ENCODE assay signal across 1 cellular context in the genomic region with DNA sequence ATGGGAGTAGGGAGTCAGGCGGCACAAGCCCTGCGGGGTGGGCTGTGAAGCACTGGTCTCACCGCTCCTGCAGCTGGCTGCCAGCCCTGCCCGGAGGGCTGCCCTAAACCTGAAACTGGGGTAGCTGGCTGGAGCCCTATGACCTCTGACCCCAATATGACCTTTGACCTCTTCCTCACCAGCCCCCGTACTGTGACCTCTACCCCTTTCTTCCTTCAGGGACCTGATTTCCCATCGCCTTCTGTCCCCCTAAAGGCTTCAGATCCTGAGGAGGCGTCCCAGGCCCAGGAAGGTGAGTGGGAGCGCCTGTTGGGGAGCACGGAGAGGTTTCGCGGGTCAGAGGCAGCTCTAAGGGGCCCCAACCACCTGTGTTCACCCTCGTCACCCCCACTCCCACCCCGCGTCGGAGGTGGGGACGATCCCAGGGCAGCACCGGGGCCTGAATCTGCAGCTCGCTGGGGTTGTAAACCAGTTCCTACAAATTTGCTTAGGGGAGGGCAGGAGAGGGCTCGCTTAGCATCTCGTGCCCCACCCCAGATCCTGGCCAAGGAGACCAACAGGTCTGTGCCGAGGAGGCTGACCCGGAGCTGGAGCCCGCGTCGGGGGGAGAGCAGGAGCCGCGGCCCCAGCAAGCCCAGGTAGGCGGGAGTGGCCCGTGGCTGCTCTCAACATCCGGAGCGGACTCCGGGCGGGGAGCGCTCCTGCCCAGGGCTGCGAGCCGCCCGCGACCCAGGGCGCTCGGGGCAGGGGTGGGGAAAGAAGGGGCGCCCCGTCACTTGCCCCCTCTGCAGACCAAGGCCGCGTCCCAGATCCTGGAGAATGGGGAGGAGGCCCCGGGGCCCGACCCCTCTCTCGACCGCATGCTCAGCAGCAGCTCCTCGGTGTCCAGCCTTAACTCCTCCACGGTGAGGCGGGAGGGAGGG.
TF ChIP-seq lines count a peak whose summit lies in the region.

No MANE protein-coding gene starts in this region.

TF ChIP-seq in endothelial cell of umbilical vein, 7 proteins besides CTCF, POLR2A, EP300 and RAD21:
- TF ChIP-seq JUN (IDR thresholded peaks at IDR 0.05; ENCODE audit: borderline replicate concordance, insufficient read depth, insufficient read length, low read depth), result no peak
- TF ChIP-seq GATA2 (IDR thresholded peaks at IDR 0.05; ENCODE audit: insufficient read depth, insufficient read length, low read depth, low read length), result no peak
- no peak for TF ChIP-seq POLR2AphosphoS5 (IDR thresholded peaks at IDR 0.05; ENCODE audit: insufficient read depth, low read depth, low read length)
- TF ChIP-seq FOS (IDR thresholded peaks at IDR 0.05; ENCODE audit: borderline replicate concordance, insufficient read depth, low read length), result no peak
- TF ChIP-seq, protein P1, sequence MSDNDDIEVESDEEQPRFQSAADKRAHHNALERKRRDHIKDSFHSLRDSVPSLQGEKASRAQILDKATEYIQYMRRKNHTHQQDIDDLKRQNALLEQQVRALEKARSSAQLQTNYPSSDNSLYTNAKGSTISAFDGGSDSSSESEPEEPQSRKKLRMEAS (IDR thresholded peaks at IDR 0.05; ENCODE audit: insufficient read depth, insufficient read length), result no peak
- TF ChIP-seq EZH2 (IDR thresholded peaks at IDR 0.05; ENCODE audit: borderline replicate concordance, low read depth, low read length, severe bottlenecking), result no peak
- no peak for TF ChIP-seq MYC (IDR thresholded peaks at IDR 0.05; ENCODE audit: low read depth, low read length)
